Comparison of ENCODE assay signal across 24 cellular contexts in the genomic region with DNA sequence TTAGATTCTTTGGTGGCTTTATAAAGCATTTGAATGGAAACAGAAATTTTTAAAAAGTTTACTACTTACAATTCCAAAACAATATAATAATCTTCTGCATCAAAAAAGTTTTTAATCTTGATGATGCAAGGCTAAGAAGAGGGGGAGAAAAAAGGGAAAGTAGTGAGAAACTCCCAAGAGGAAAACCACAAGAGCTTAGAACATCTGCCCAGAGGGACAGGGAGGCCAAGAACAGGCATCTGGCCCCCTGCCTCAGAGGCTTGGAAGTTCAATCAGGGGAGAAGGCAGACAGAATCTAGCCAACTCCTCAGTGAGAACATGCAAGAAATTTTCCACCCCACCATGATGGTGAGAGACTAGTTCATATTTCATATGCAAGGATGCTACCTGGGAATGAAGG.
"Had no signal": no experiment of that assay in that cellular context is flagged by ENCODE, and none has a peak within 500 bp of the region (broad histone marks: within the 10 kb centered on the region; RNA-seq: fewer than 3 reads in every experiment).

No MANE protein-coding gene starts in this region.

- H3K27ac ChIP-seq: ascending aorta, brain microvascular endothelial cell, gastrocnemius medialis, neutrophil, ovary, prostate gland, thyroid gland, upper lobe of right lung, VCaP had no signal

- H3K36me3 ChIP-seq: brain microvascular endothelial cell, gastrocnemius medialis, ovary, prostate gland, thyroid gland, upper lobe of right lung had no signal

- H3K4me3 ChIP-seq: ascending aorta, gastrocnemius medialis, ovary, prostate gland, thyroid gland, upper lobe of right lung had no signal

- ATAC-seq: activated CD8-positive, alpha-beta T cell treated with anti-CD3 and anti-CD28 coated beads, Interleukin-2, amount 10 ng/mL, durations not matched to agents 7 days and 5 days; esophagus mucosa; gastrocnemius medialis; left ventricle myocardium superior; upper lobe of right lung had no signal

- H3K9me3 ChIP-seq: ascending aorta, gastrocnemius medialis, neutrophil, ovary, prostate gland, thyroid gland, upper lobe of right lung had no signal

- DNase-seq: activated CD4-positive, alpha-beta T cell treated with anti-CD3 and anti-CD28 coated beads for 1 hour; activated CD4-positive, alpha-beta T cell treated with anti-CD3 and anti-CD28 coated beads, Interleukin-2, amount 50 U/mL, for 1 hour; activated CD8-positive, alpha-beta T cell treated with anti-CD3 and anti-CD28 coated beads, Interleukin-2, amount 10 ng/mL, durations not matched to agents 7 days and 5 days; activated gamma-delta T cell treated with Interleukin-2 at 50 U/mL for 16 hours; brain microvascular endothelial cell; caudate nucleus; effector memory CD4-positive, alpha-beta T cell; gastrocnemius medialis; hippocampal formation; left ventricle myocardium superior; mammary epithelial cell; ovary; stimulated activated CD4-positive, alpha-beta T cell treated with anti-CD3 and anti-CD28 coated beads, Interleukin-12 subunit alpha, Interleukin-12 subunit beta, amount 100 ng/mL, for 4 hours; stimulated activated CD4-positive, alpha-beta T cell treated with anti-CD3 and anti-CD28 coated beads, Interleukin-4, amount 100 ng/mL, for 4 hours; substantia nigra; SW 1271; T-helper 2 cell; thyroid gland; upper lobe of right lung had no signal

- H3K4me1 ChIP-seq: ascending aorta, gastrocnemius medialis, prostate gland, upper lobe of right lung had no signal

- H3K27me3 ChIP-seq: ascending aorta, brain microvascular endothelial cell, gastrocnemius medialis, neutrophil, ovary, thyroid gland, upper lobe of right lung had no signal
